ENCODE assay signal across 21 cellular contexts in genomic region chr9:100052375-100052774, GRCh38.
"Had no signal": no experiment of that assay in that cellular context is flagged by ENCODE, and none has a peak within 500 bp of the region (broad histone marks: within the 10 kb centered on the region; RNA-seq: fewer than 3 reads in every experiment).

No MANE protein-coding gene starts in this region.

- H3K4me3 ChIP-seq: dorsolateral prefrontal cortex, smooth muscle cell, testis had no signal

- H3K27ac Mint-ChIP-seq: activated CD4-positive, alpha-beta T cell treated with anti-CD3 and anti-CD28 coated beads, Interleukin-2, amount 10 ng/mL, durations not matched to agents 24 days and 14 days; activated CD8-positive, alpha-beta T cell treated with anti-CD3 and anti-CD28 coated beads, Interleukin-2, amount 10 ng/mL, durations not matched to agents 7 days and 5 days; activated naive CD4-positive, alpha-beta T cell treated with anti-CD3 and anti-CD28 coated beads for 36 hours; activated T-cell treated with anti-CD3 and anti-CD28 coated beads, Interleukin-2, amount 50 U/mL, for 24 hours; nephron; T-helper 1 cell treated with Interleukin-12 subunit alpha and Interleukin-12 subunit beta and Interleukin-4 antibody, amounts not matched to agents 30 μg/mL and 1 μg/mL, for 36 hours; type B pancreatic cell had no signal

- H3K4me3 Mint-ChIP-seq: activated CD4-positive, alpha-beta T cell treated with anti-CD3 and anti-CD28 coated beads, Interleukin-2, amount 10 ng/mL, durations not matched to agents 24 days and 14 days; activated CD8-positive, alpha-beta T cell treated with anti-CD3 and anti-CD28 coated beads, Interleukin-2, amount 10 ng/mL, durations not matched to agents 7 days and 5 days; activated naive CD4-positive, alpha-beta T cell treated with anti-CD3 and anti-CD28 coated beads for 36 hours; activated T-cell treated with anti-CD3 and anti-CD28 coated beads, Interleukin-2, amount 50 U/mL, for 24 hours; nephron; T-helper 1 cell treated with Interleukin-12 subunit alpha and Interleukin-12 subunit beta and Interleukin-4 antibody, amounts not matched to agents 30 μg/mL and 1 μg/mL, for 36 hours; type B pancreatic cell had no signal

- H3K4me1 Mint-ChIP-seq: activated CD4-positive, alpha-beta T cell treated with anti-CD3 and anti-CD28 coated beads, Interleukin-2, amount 10 ng/mL, durations not matched to agents 24 days and 14 days; nephron had no signal

- H3K27me3 Mint-ChIP-seq: activated CD4-positive, alpha-beta T cell treated with anti-CD3 and anti-CD28 coated beads, Interleukin-2, amount 10 ng/mL, durations not matched to agents 24 days and 14 days; activated T-cell treated with anti-CD3 and anti-CD28 coated beads, Interleukin-2, amount 50 U/mL, for 24 hours; type B pancreatic cell had no signal

- FAIRE-seq: colon had no signal

- H3K4me1 ChIP-seq: parathyroid adenoma, testis had no signal

- H3K9me3 ChIP-seq: testis had no signal

- ATAC-seq: activated CD8-positive, alpha-beta T cell treated with anti-CD3 and anti-CD28 coated beads, Interleukin-2, amount 10 ng/mL, durations not matched to agents 7 days and 5 days; left ventricle myocardium superior; sciatic nerve had no signal

- H3K27me3 ChIP-seq: brain microvascular endothelial cell, dorsolateral prefrontal cortex, testis had no signal

- H3K27ac ChIP-seq: brain microvascular endothelial cell, parathyroid adenoma had no signal

- DNase-seq: activated CD4-positive, alpha-beta T cell treated with anti-CD3 and anti-CD28 coated beads, Interleukin-2, amount 10 ng/mL, durations not matched to agents 24 days and 14 days; activated CD8-positive, alpha-beta T cell treated with anti-CD3 and anti-CD28 coated beads, Interleukin-2, amount 10 ng/mL, durations not matched to agents 7 days and 5 days; activated naive CD4-positive, alpha-beta T cell treated with anti-CD3 and anti-CD28 coated beads for 36 hours; activated T-cell treated with anti-CD3 and anti-CD28 coated beads, Interleukin-2, amount 50 U/mL, for 24 hours; aorta; brain microvascular endothelial cell; central memory CD4-positive, alpha-beta T cell; dorsolateral prefrontal cortex; foreskin melanocyte; kidney; left ventricle myocardium superior; mesenchymal stem cell; stimulated activated CD4-positive, alpha-beta T cell treated with anti-CD3 and anti-CD28 coated beads, Interleukin-4, amount 100 ng/mL, for 1 hour; testis had no signal

- H3K9me3 Mint-ChIP-seq: activated CD4-positive, alpha-beta T cell treated with anti-CD3 and anti-CD28 coated beads, Interleukin-2, amount 10 ng/mL, durations not matched to agents 24 days and 14 days; activated naive CD4-positive, alpha-beta T cell treated with anti-CD3 and anti-CD28 coated beads for 36 hours; activated T-cell treated with anti-CD3 and anti-CD28 coated beads, Interleukin-2, amount 50 U/mL, for 24 hours; T-helper 1 cell treated with Interleukin-12 subunit alpha and Interleukin-12 subunit beta and Interleukin-4 antibody, amounts not matched to agents 30 μg/mL and 1 μg/mL, for 36 hours; type B pancreatic cell had no signal
